Comparison of ENCODE assay signal across 7 cellular contexts in genomic region chr17:56771563-56771962, GRCh38.
"Had no signal": no experiment of that assay in that cellular context is flagged by ENCODE, and none has a peak within 500 bp of the region (broad histone marks: within the 10 kb centered on the region; RNA-seq: fewer than 3 reads in every experiment).

No MANE protein-coding gene starts in this region.

- H2AFZ ChIP-seq: GM23338 had no signal

- H3K4me2 ChIP-seq: GM23338 had no signal

- H3K4me3 ChIP-seq: GM23338 had no signal

- ATAC-seq: GM23338 had no signal

- FAIRE-seq: H1, H54, HTR-8/SVneo had no signal

- DNase-seq: H9, HCEC 1CT, KG1 had no signal
